1 cellular context compared by ENCODE assay signal in the genomic region with DNA sequence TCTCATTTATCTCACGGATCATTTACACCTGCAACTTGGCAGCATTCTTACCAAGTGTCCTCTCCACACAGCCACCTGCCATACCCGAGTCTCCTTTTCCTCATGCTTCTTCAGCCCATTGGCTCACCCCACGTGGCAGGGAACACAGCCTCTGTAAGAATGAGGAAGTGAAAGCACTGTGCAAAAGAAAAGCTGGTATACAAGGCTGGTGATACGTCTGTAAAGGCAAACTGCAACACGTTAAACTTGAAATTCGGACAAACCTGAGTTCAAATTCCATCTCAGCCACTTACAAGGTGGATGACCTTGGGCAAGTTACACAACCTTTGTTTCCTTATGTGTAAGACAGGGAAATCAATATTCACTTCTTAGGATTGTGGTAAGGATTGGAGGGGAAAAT.
TF ChIP-seq lines count a peak whose summit lies in the region.

No MANE protein-coding gene starts in this region.

TF ChIP-seq in GM23338, 12 proteins besides CTCF, POLR2A, EP300 and RAD21 (continued from another document):
- TF ChIP-seq, protein P1, sequence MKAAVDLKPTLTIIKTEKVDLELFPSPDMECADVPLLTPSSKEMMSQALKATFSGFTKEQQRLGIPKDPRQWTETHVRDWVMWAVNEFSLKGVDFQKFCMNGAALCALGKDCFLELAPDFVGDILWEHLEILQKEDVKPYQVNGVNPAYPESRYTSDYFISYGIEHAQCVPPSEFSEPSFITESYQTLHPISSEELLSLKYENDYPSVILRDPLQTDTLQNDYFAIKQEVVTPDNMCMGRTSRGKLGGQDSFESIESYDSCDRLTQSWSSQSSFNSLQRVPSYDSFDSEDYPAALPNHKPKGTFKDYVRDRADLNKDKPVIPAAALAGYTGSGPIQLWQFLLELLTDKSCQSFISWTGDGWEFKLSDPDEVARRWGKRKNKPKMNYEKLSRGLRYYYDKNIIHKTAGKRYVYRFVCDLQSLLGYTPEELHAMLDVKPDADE (IDR thresholded peaks at IDR 0.05) = no peak
- TF ChIP-seq NANOG (IDR thresholded peaks at IDR 0.05; ENCODE audit: borderline replicate concordance) = no peak
